In genomic region chr1:43171312-43171875, GRCh38 we compare ENCODE assay signal across 8 cellular contexts. TPM values are rescaled to one million over a fixed set of nuclear protein-coding genes. Genes with fewer than 3 reads are reported as not detected.
DNase-seq lines count a peak whose midpoint lies in the region; ATAC-seq, FAIRE-seq and TF ChIP-seq lines count a peak whose summit lies in the region.

No MANE protein-coding gene starts in this region.

- no peak overlapping the region for H2BK5ac ChIP-seq in H9 (ENCODE audit: insufficient read length, low read length)

- H3K9me3 Mint-ChIP-seq in H9: peaks cover 3 to 5% of the 10 kb centered on the region in 2 experiments; a peak in 2 of 5 replicates
- H3K9me3 Mint-ChIP-seq in activated T-helper 2 cell treated with anti-CD3 and anti-CD28 coated beads, Interferon-gamma antibody, Interleukin-2, Interleukin-4, amounts not matched to agents 10 μg/mL and 5 μg/mL and 100 μg/mL, durations not matched to agents 14 hours and 24 hours and 36 hours: no peaks in the 10 kb centered on the region

- H2AFZ ChIP-seq in H9 (ENCODE audit: low read length) (no peak overlapping the region), keratinocyte (ENCODE audit: control insufficient read depth, low read length) (peak overlapping the region; percentile 95)

- H4K20me1 ChIP-seq in H9 (ENCODE audit: control insufficient read depth, insufficient read depth, insufficient read length) (no peaks in the 10 kb centered on the region), keratinocyte (ENCODE audit: control insufficient read depth, extremely low read depth, insufficient read depth, low read length) (peaks cover 5% of the 10 kb centered on the region)

- H3K4me2 ChIP-seq in H9 (ENCODE audit: insufficient read depth, insufficient read length, low read length) (peak overlapping the region; percentile 97), keratinocyte (ENCODE audit: control insufficient read depth, extremely low read depth, insufficient read depth, low read depth, low read length) (peak overlapping the region; percentile 84)

- no peak for ATAC-seq in HG03039 (IDR thresholded peaks at IDR 0.05; ENCODE audit: unreplicated experiment)

- no peak overlapping the region for H2BK20ac ChIP-seq in H9 (ENCODE audit: low read depth, low read length, poor library complexity, severe bottlenecking)

- H3K9ac ChIP-seq in H9 (ENCODE audit: extremely low read depth, insufficient read length, low read length) (peak overlapping the region; percentile 68), keratinocyte (ENCODE audit: control insufficient read depth, extremely low read depth, insufficient read depth, low read length) (peak overlapping the region; percentile 95)

- H3K27ac ChIP-seq in 22Rv1 (peak overlapping the region; percentile 42), H9 (ENCODE audit: insufficient read length, low read depth, low read length) (no peak overlapping the region), keratinocyte (ENCODE audit: control insufficient read depth, insufficient read depth, low read length) (peak overlapping the region; percentile 81), testis (no peak overlapping the region)

- peaks cover 2% of the 10 kb centered on the region for H3K79me1 ChIP-seq in H9 (ENCODE audit: insufficient read depth, low read depth, low read length, poor library complexity, severe bottlenecking)

- H3K36me3 ChIP-seq in keratinocyte (ENCODE audit: control insufficient read depth in 2 of 2, extremely low read depth in 1 of 2, insufficient read depth in 2 of 2, low read length in 2 of 2) (peaks cover 17 to 36% of the 10 kb centered on the region in 2 experiments), testis (ENCODE audit: low read depth, missing control alignments) (no peaks in the 10 kb centered on the region)

- H3K9me3 ChIP-seq in H9 (ENCODE audit: control insufficient read depth, low read depth, low read length) (no peaks in the 10 kb centered on the region), keratinocyte (ENCODE audit: control insufficient read depth, low read depth, low read length) (no peaks in the 10 kb centered on the region), testis (no peaks in the 10 kb centered on the region)

- H3K56ac ChIP-seq in H9 (ENCODE audit: insufficient read length, low read depth, low read length): no peak overlapping the region

- H3K4me1 ChIP-seq in H9 (ENCODE audit: insufficient read depth, low read length) (no peaks in the 10 kb centered on the region), keratinocyte (ENCODE audit: control insufficient read depth, extremely low read depth, insufficient read depth, low read length) (peaks cover 10% of the 10 kb centered on the region), testis (peaks cover 5% of the 10 kb centered on the region)

- intact Hi-C loops in activated T-helper 2 cell treated with anti-CD3 and anti-CD28 coated beads, Interferon-gamma antibody, Interleukin-2, Interleukin-4, amounts not matched to agents 10 μg/mL and 5 μg/mL and 100 μg/mL, durations not matched to agents 14 hours and 24 hours and 36 hours (cut with micrococcal nuclease): loop anchor here (5.0 kb wide), 1 partner anchor 196 kb away; the partner anchor contains the start of gene ELOVL1
- intact Hi-C loops in testis (cut with DNase I; ENCODE audit: low total_unique reads): no loop called here

- no peak overlapping the region for H2AK5ac ChIP-seq in H9 (ENCODE audit: insufficient read length, low read length)

- H3K27me3 ChIP-seq in H9 (ENCODE audit: insufficient read depth, low read length): no peaks in the 10 kb centered on the region; the same call in 1 of the 2 replicates
- no peaks in the 10 kb centered on the region for H3K27me3 ChIP-seq in keratinocyte (ENCODE audit: control insufficient read depth, extremely low read depth, insufficient read depth, low read length)
- no peaks in the 10 kb centered on the region for H3K27me3 ChIP-seq in testis

- H4K91ac ChIP-seq in H9 (ENCODE audit: insufficient read length, low read depth, low read length): no peak overlapping the region

- no peak for TF ChIP-seq POLR2A in testis (IDR thresholded peaks at IDR 0.05)

- H3K79me2 ChIP-seq in H9 (ENCODE audit: insufficient read depth, low read length): peaks cover 5% of the 10 kb centered on the region; the same call in 1 of the 2 replicates
- H3K79me2 ChIP-seq in keratinocyte (ENCODE audit: control insufficient read depth, insufficient read depth, low read length): peaks cover 35% of the 10 kb centered on the region

- peak overlapping the region in 1 of 3 experiments; percentile 95; a peak in 1 of 7 replicates for H3K27ac Mint-ChIP-seq in H9
- H3K27ac Mint-ChIP-seq in activated T-helper 2 cell treated with anti-CD3 and anti-CD28 coated beads, Interferon-gamma antibody, Interleukin-2, Interleukin-4, amounts not matched to agents 10 μg/mL and 5 μg/mL and 100 μg/mL, durations not matched to agents 14 hours and 24 hours and 36 hours: peak overlapping the region; percentile 87

- H3K4me1 Mint-ChIP-seq in H9: peaks cover 10% of the 10 kb centered on the region in 2 experiments
- H3K4me1 Mint-ChIP-seq in activated T-helper 2 cell treated with anti-CD3 and anti-CD28 coated beads, Interferon-gamma antibody, Interleukin-2, Interleukin-4, amounts not matched to agents 10 μg/mL and 5 μg/mL and 100 μg/mL, durations not matched to agents 14 hours and 24 hours and 36 hours (ENCODE audit: low read depth): peaks cover 25% of the 10 kb centered on the region

- H3K23ac ChIP-seq in H9 (ENCODE audit: insufficient read length, low read depth, low read length): no peak overlapping the region

- no peak overlapping the region for H3T11ph ChIP-seq in H9 (ENCODE audit: low read length)

- DNase-seq in H9 (no peak), keratinocyte (ENCODE audit: low read depth, low spot score) (no peak), testis (no peak), DMS153 treated with DMSO at 0.1 percent for 48 hours (lab: John Stamatoyannopoulos, UW; ENCODE audit: unreplicated experiment) (no peak), AG08395 (ENCODE audit: low spot score) (no peak)
- DNase-seq in activated T-helper 2 cell treated with anti-CD3 and anti-CD28 coated beads, Interferon-gamma antibody, Interleukin-2, Interleukin-4, amounts not matched to agents 10 μg/mL and 5 μg/mL and 100 μg/mL, durations not matched to agents 14 hours and 24 hours and 36 hours (ENCODE audit: low spot score): no peak

- no peak overlapping the region for H2BK15ac ChIP-seq in H9 (ENCODE audit: low read depth, low read length)

- H4K5ac ChIP-seq in H9 (ENCODE audit: insufficient read length, low read depth, low read length): no peak overlapping the region

- no peak overlapping the region for H3K4ac ChIP-seq in H9 (ENCODE audit: low read depth, low read length)

- TF ChIP-seq CTCF in 22Rv1 (IDR thresholded peaks at IDR 0.05): no peak
- no peak for TF ChIP-seq CTCF in H9 (conservative IDR thresholded peaks at IDR 0.05)
- TF ChIP-seq CTCF in keratinocyte (optimal IDR thresholded peaks at IDR 0.05 in 1 of 3, IDR thresholded peaks at IDR 0.05 in 1 of 3, conservative IDR thresholded peaks at IDR 0.05 in 1 of 3; ENCODE audit: extremely low read depth in 1 of 3, insufficient read depth in 2 of 3, low read length in 3 of 3): no peak
- TF ChIP-seq CTCF in testis (IDR thresholded peaks at IDR 0.05): no peak

- H3K36me3 Mint-ChIP-seq in H9 (ENCODE audit: insufficient read depth in 1 of 3, low read depth in 3 of 3): peaks cover 29 to 51% (median 45%) of the 10 kb centered on the region in 3 experiments
- peaks cover 54% of the 10 kb centered on the region for H3K36me3 Mint-ChIP-seq in activated T-helper 2 cell treated with anti-CD3 and anti-CD28 coated beads, Interferon-gamma antibody, Interleukin-2, Interleukin-4, amounts not matched to agents 10 μg/mL and 5 μg/mL and 100 μg/mL, durations not matched to agents 14 hours and 24 hours and 36 hours (ENCODE audit: low read depth)

- no peak overlapping the region; the same call in 1 of the 2 replicates for H3K14ac ChIP-seq in H9 (ENCODE audit: insufficient read depth, low read length)

- peaks cover 17% of the 10 kb centered on the region for H3K27me3 Mint-ChIP-seq in H9 (ENCODE audit: low read depth)
- peaks cover 13% of the 10 kb centered on the region for H3K27me3 Mint-ChIP-seq in activated T-helper 2 cell treated with anti-CD3 and anti-CD28 coated beads, Interferon-gamma antibody, Interleukin-2, Interleukin-4, amounts not matched to agents 10 μg/mL and 5 μg/mL and 100 μg/mL, durations not matched to agents 14 hours and 24 hours and 36 hours (ENCODE audit: low read depth)

- H3K9me1 ChIP-seq in keratinocyte (ENCODE audit: control insufficient read depth, extremely low read depth, insufficient read depth, low read length): no peaks in the 10 kb centered on the region

- FAIRE-seq in keratinocyte (lab: Jason Lieb, UNC): no peak

- H2BK12ac ChIP-seq in H9 (ENCODE audit: insufficient read length, low read depth, low read length): no peak overlapping the region

- H2BK120ac ChIP-seq in H9 (ENCODE audit: low read depth, low read length, poor library complexity, severe bottlenecking): no peak overlapping the region

- peaks cover 6% of the 10 kb centered on the region for H3K23me2 ChIP-seq in H9 (ENCODE audit: insufficient read length, low read depth, low read length, poor library complexity, severe bottlenecking)

- peak overlapping the region; percentile 79 to 98 (median 96) for H3K4me3 ChIP-seq in keratinocyte (ENCODE audit: control insufficient read depth in 2 of 3, extremely low read depth in 1 of 3, insufficient read depth in 2 of 3, low read depth in 1 of 3, low read length in 3 of 3)
- H3K4me3 ChIP-seq in testis: peak overlapping the region; percentile 75 to 83

- H4K8ac ChIP-seq in H9 (replicated peaks; ENCODE audit: insufficient read length, low read depth, low read length): no peak overlapping the region

- dilution Hi-C loops in keratinocyte (cut with MboI; ENCODE audit: extremely low pct_ligation_motif_present, low sequenced_read_pairs): no loop called here

- H3K4me3 Mint-ChIP-seq in H9: peak overlapping the region; percentile 98
- peak overlapping the region; percentile 96 for H3K4me3 Mint-ChIP-seq in activated T-helper 2 cell treated with anti-CD3 and anti-CD28 coated beads, Interferon-gamma antibody, Interleukin-2, Interleukin-4, amounts not matched to agents 10 μg/mL and 5 μg/mL and 100 μg/mL, durations not matched to agents 14 hours and 24 hours and 36 hours (ENCODE audit: low read depth)

- no peak overlapping the region for H3K18ac ChIP-seq in H9 (ENCODE audit: insufficient read length, low read depth, low read length)

- WGBS in H9 (ENCODE audit: extremely low coverage, insufficient read length, low lambda C conversion rate): no CpG with 5 or more reads among the region's 17 CpGs
- WGBS in testis, 2 donors: 16 to 18% methylated on average over 9 to 17 of the region's 17 CpGs

RNA-seq across cellular contexts. Expression of gene EBNA1BP2, which starts 0.7 kb away (rescaled TPM):
- 84.3 and 84.7 TPM in 2 replicates for total RNA-seq in H9 (2021)
- total RNA-seq in activated T-helper 2 cell treated with anti-CD3 and anti-CD28 coated beads, Interferon-gamma antibody, Interleukin-2, Interleukin-4, amounts not matched to agents 10 μg/mL and 5 μg/mL and 100 μg/mL, durations not matched to agents 14 hours and 24 hours and 36 hours: 102 and 104 TPM in 2 replicates
- 53.2 to 140 TPM (median 122 TPM) in 3 replicates for polyA plus RNA-seq in keratinocyte
- polyA plus RNA-seq in keratinocyte (2011; ENCODE audit: low read depth): 143 TPM
- polyA plus RNA-seq in keratinocyte (2011; cell fraction: cytosol; rRNA removed): 79.5 and 96.5 TPM in 2 replicates
- polyA plus RNA-seq in keratinocyte (2011; cell fraction: nucleus; rRNA removed): 78.2 and 80.3 TPM in 2 replicates
- 81.7 and 163 TPM in 2 replicates for polyA plus RNA-seq in keratinocyte (2012; ENCODE audit: low replicate concordance)
- 25.0 to 43.8 TPM (median 43.6 TPM) in 3 replicates for polyA minus RNA-seq in keratinocyte
- polyA minus RNA-seq in keratinocyte (2011; cell fraction: cytosol; rRNA and poly(A)+ RNA removed): 46.4 TPM
- 19.8 and 28.1 TPM in 2 replicates for polyA minus RNA-seq in keratinocyte (2011; cell fraction: nucleus; rRNA and poly(A)+ RNA removed)
- total RNA-seq in testis: 10 to 100 TPM; 74.0 to 81.7 TPM
- 87.9 TPM for polyA plus RNA-seq in testis (ENCODE audit: insufficient read depth, low read depth, low replicate concordance)

RNA-seq across cellular contexts. Expression of gene CFAP57, which starts 0.7 kb away (rescaled TPM):
- 0.11 and 0.33 TPM in 2 replicates for total RNA-seq in H9 (2021)
- 0.11 and 0.16 TPM in 2 replicates for total RNA-seq in activated T-helper 2 cell treated with anti-CD3 and anti-CD28 coated beads, Interferon-gamma antibody, Interleukin-2, Interleukin-4, amounts not matched to agents 10 μg/mL and 5 μg/mL and 100 μg/mL, durations not matched to agents 14 hours and 24 hours and 36 hours
- polyA plus RNA-seq in keratinocyte: 0.24 to 0.39 TPM (median 0.32 TPM) in 3 replicates
- polyA plus RNA-seq in keratinocyte (2011; ENCODE audit: low read depth): 0.37 TPM
- 0.16 and 0.22 TPM in 2 replicates for polyA plus RNA-seq in keratinocyte (2011; cell fraction: cytosol; rRNA removed)
- polyA plus RNA-seq in keratinocyte (2011; cell fraction: nucleus; rRNA removed): 0.43 and 0.45 TPM in 2 replicates
- polyA plus RNA-seq in keratinocyte (2012; ENCODE audit: low replicate concordance): 0.13 and 0.22 TPM in 2 replicates
- polyA minus RNA-seq in keratinocyte: 0.10 to 0.22 TPM in 2 of 3 replicates, not detected in the other
- polyA minus RNA-seq in keratinocyte (2011; cell fraction: cytosol; rRNA and poly(A)+ RNA removed): not detected
- 0.53 and 0.78 TPM in 2 replicates for polyA minus RNA-seq in keratinocyte (2011; cell fraction: nucleus; rRNA and poly(A)+ RNA removed)
- 10 to 100 TPM; 16.6 to 22.9 TPM for total RNA-seq in testis
- polyA plus RNA-seq in testis (ENCODE audit: insufficient read depth, low read depth, low replicate concordance): 38.7 TPM

Comparison
In these comparisons a context has a peak if more than half of its experiments do, and no peak if none do; other contexts are left out.
1. H3K27ac ChIP-seq: peak in 22Rv1 (single experiment) and keratinocyte (single experiment); none in H9 (single experiment) and testis (0 of 2).
2. RNA of gene CFAP57, which starts 0.7 kb away (total RNA-seq): 16.6 to 22.9 TPM in testis; 0.11 to 0.33 TPM in H9 and 0.11 to 0.16 TPM in activated T-helper 2 cell treated with anti-CD3 and anti-CD28 coated beads, Interferon-gamma antibody, Interleukin-2, Interleukin-4, amounts not matched to agents 10 μg/mL and 5 μg/mL and 100 μg/mL, durations not matched to agents 14 hours and 24 hours and 36 hours; every median in the first group is over 10 times any median in the second.